In the genomic region with DNA sequence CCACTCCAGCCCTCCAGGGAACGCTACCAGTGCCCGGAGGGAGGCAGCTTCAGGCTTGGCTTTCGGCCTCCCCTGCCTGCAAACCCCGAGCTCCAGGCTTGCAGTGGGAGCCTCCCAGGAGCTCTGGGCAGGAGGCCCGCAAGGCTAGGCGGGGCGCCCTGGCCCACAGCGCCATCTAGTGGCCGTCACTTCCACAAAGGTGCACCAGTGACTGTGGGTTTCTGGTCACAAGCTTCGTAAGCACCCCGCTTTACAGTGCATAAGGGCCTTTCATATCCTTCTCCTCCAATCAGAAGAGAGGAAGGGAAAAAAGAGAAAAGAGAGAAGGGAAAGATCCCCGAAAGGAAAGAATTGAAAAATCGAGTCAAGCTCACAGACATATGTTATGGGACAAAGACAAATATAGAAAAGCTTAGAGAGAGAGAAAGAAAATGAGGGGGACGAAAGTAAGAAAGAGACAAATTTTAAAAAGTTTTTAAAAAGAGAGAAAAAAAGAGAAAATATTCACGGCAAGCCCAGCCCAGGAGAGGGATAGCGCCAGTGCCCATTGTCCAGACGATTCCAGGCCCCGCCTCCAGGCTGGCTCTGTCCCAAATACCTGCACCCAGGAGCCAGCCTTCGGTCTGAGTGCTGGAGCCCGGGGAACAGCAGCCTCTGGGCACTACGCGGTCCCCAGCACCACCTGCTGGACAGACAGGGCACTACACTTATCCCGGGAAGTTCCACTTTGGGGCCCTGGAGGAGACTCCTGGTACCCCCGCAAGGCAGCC, we compare ENCODE assay signal across 8 cellular contexts.
DNase-seq lines count a peak whose midpoint lies in the region; ATAC-seq, FAIRE-seq and TF ChIP-seq lines count a peak whose summit lies in the region.

No MANE protein-coding gene starts in this region.

- DNase-seq in D721Med (ENCODE audit: insufficient read length, low spot score) (peak; percentile 82), NCI-H510A (lab: John Stamatoyannopoulos, UW) (peak; percentile 49), coronary artery (ENCODE audit: low spot score) (peak; percentile 85), left colon (peak; percentile 86 to 92)
- peak; percentile 88 for DNase-seq in activated CD4-positive, alpha-beta T cell treated with anti-CD3 and anti-CD28 coated beads for 48 hours
- DNase-seq in stimulated activated CD4-positive, alpha-beta T cell treated with anti-CD3 and anti-CD28 coated beads, Interleukin-1b, Interleukin-23, amount 100 ng/mL, for 24 hours (ENCODE audit: low read depth in 4 of 4, low spot score in 1 of 4) = peak; percentile 48 to 65 (median 58)

- no peak for FAIRE-seq in D721Med (lab: Jason Lieb, UNC)

- TF ChIP-seq CTCF in D721Med (IDR thresholded peaks at IDR 0.05; ENCODE audit: insufficient read depth, missing control alignments) (peak; percentile 85), coronary artery (IDR thresholded peaks at IDR 0.05) (peak; percentile 77)

- intact Hi-C loops in left colon (cut with DNase I, micrococcal nuclease) = loop anchor here in 1 of 2 donors (5.0 kb wide), 2 partner anchors 838 to 953 kb away; no protein-coding TSS in a partner anchor

- ATAC-seq in HG02870 (IDR thresholded peaks at IDR 0.05; ENCODE audit: unreplicated experiment) (peak; percentile 46), left colon (peak; percentile 90), HG03442 (IDR thresholded peaks at IDR 0.05; ENCODE audit: unreplicated experiment) (no peak)

- H3K27ac ChIP-seq in coronary artery = no peak overlapping the region

- peak overlapping the region; percentile 57 for H3K4me3 ChIP-seq in coronary artery
